Comparison of ENCODE assay signal across 1 cellular context in genomic region chr12:52865090-52865944, GRCh38.
TF ChIP-seq lines count a peak whose summit lies in the region.

No MANE protein-coding gene starts in this region.

TF ChIP-seq in SK-N-SH treated with all-trans-retinoic acid at 6 μM for 48 hours, 23 proteins besides CTCF, POLR2A, EP300 and RAD21 (continued from another document):
- TF ChIP-seq ZNF8 (CRISPR knock-in tag; IDR thresholded peaks at IDR 0.05) (no peak), PPARA (CRISPR knock-in tag; IDR thresholded peaks at IDR 0.05; ENCODE audit: borderline replicate concordance) (no peak), TSHZ2 (CRISPR knock-in tag; IDR thresholded peaks at IDR 0.05) (no peak), ESRRG (CRISPR knock-in tag; IDR thresholded peaks at IDR 0.05) (no peak), BACH2 (CRISPR knock-in tag; IDR thresholded peaks at IDR 0.05; ENCODE audit: borderline replicate concordance) (no peak), ZNF565 (CRISPR knock-in tag; conservative IDR thresholded peaks at IDR 0.05; ENCODE audit: low read depth) (no peak), ZC3H10 (CRISPR knock-in tag; IDR thresholded peaks at IDR 0.05) (no peak), ZFP30 (CRISPR knock-in tag; IDR thresholded peaks at IDR 0.05) (no peak)
